ENCODE assay signal across 11 cellular contexts in genomic region chr10:38143587-38143986, GRCh38.
"Had no signal": no experiment of that assay in that cellular context is flagged by ENCODE, and none has a peak within 500 bp of the region (broad histone marks: within the 10 kb centered on the region; RNA-seq: fewer than 3 reads in every experiment).

No MANE protein-coding gene starts in this region.

- H3K79me2 ChIP-seq: parathyroid adenoma had no signal

- FAIRE-seq: small intestine had no signal

- H3K9me3 ChIP-seq: thyroid gland had no signal

- H3K4me3 ChIP-seq: breast epithelium, esophagus squamous epithelium, gastroesophageal sphincter, thyroid gland, uterus had no signal

- H3K36me3 ChIP-seq: breast epithelium, esophagus squamous epithelium, thyroid gland, uterus had no signal

- H3K4me1 ChIP-seq: breast epithelium, esophagus squamous epithelium, gastroesophageal sphincter, parathyroid adenoma, thyroid gland, uterus had no signal

- H3K27ac ChIP-seq: breast epithelium, esophagus squamous epithelium, gastroesophageal sphincter, parathyroid adenoma, thyroid gland, uterus had no signal

- ATAC-seq: activated naive CD4-positive, alpha-beta T cell treated with anti-CD3 and anti-CD28 coated beads, Interleukin-2, amount 50 U/mL, for 72 hours; gastroesophageal sphincter had no signal

- H3K27me3 ChIP-seq: breast epithelium, esophagus squamous epithelium, gastroesophageal sphincter, thyroid gland, uterus had no signal

- DNase-seq: aorta, esophagus squamous epithelium, kidney glomerular epithelial cell, naive B cell, small intestine, thyroid gland, uterus had no signal

- H2AFZ ChIP-seq: parathyroid adenoma had no signal

- H3K9ac ChIP-seq: parathyroid adenoma had no signal
